38 cellular contexts compared by ENCODE assay signal in genomic region chr2:201857326-201857725, GRCh38. TPM values are rescaled to one million over a fixed set of nuclear protein-coding genes. Genes with fewer than 3 reads are reported as not detected.
"Had no signal": no experiment of that assay in that cellular context is flagged by ENCODE, and none has a peak within 500 bp of the region (broad histone marks: within the 10 kb centered on the region; RNA-seq: fewer than 3 reads in every experiment).

No MANE protein-coding gene starts in this region.

- H3K4me3 Mint-ChIP-seq: activated B cell treated with CpG ODN at 0.5 μM for 24 hours; activated CD4-positive, alpha-beta memory T cell treated with anti-CD3 and anti-CD28 coated beads, Interleukin-2, amount 10 ng/mL, durations not matched to agents 7 days and 5 days; activated CD8-positive, alpha-beta memory T cell treated with anti-CD3 and anti-CD28 coated beads, Interleukin-2, amount 10 ng/mL, durations not matched to agents 7 days and 5 days; activated naive CD8-positive, alpha-beta T cell treated with anti-CD3 and anti-CD28 coated beads for 36 hours; activated T-cell treated with anti-CD3 and anti-CD28 coated beads, Interleukin-2, amount 50 U/mL, for 72 hours; activated T-helper 17 cell treated with anti-CD3 and anti-CD28 coated beads, Interleukin-2, amount 50 U/mL, for 72 hours; T-helper 1 cell treated with Interleukin-12 subunit alpha and Interleukin-12 subunit beta and Interleukin-4 antibody, amounts not matched to agents 30 μg/mL and 1 μg/mL, for 36 hours; T-helper 2 cell treated with Interferon-gamma antibody and Interleukin-4, amounts not matched to agents 5 μg/mL and 100 μg/mL, for 36 hours had no signal

- H3K9me3 ChIP-seq: Peyer's patch, SJSA1, SK-N-SH had no signal

- ATAC-seq: activated CD8-positive, alpha-beta memory T cell treated with anti-CD3 and anti-CD28 coated beads, Interleukin-2, amount 10 ng/mL, durations not matched to agents 7 days and 5 days; activated T-cell treated with anti-CD3 and anti-CD28 coated beads, Interleukin-2, amount 50 U/mL, for 72 hours; activated T-helper 17 cell treated with anti-CD3 and anti-CD28 coated beads, Interleukin-2, amount 50 U/mL, for 72 hours; PC-3 had no signal

- H3K9me3 Mint-ChIP-seq: activated B cell treated with CpG ODN at 0.5 μM for 24 hours; activated CD4-positive, alpha-beta memory T cell treated with anti-CD3 and anti-CD28 coated beads, Interleukin-2, amount 10 ng/mL, durations not matched to agents 7 days and 5 days; activated naive CD8-positive, alpha-beta T cell treated with anti-CD3 and anti-CD28 coated beads for 36 hours; activated T-cell treated with anti-CD3 and anti-CD28 coated beads, Interleukin-2, amount 50 U/mL, for 72 hours; activated T-helper 17 cell treated with anti-CD3 and anti-CD28 coated beads, Interleukin-2, amount 50 U/mL, for 72 hours; T-helper 1 cell treated with Interleukin-12 subunit alpha and Interleukin-12 subunit beta and Interleukin-4 antibody, amounts not matched to agents 30 μg/mL and 1 μg/mL, for 36 hours; T-helper 2 cell treated with Interferon-gamma antibody and Interleukin-4, amounts not matched to agents 5 μg/mL and 100 μg/mL, for 36 hours had no signal

- H3K36me3 ChIP-seq: brain microvascular endothelial cell, Peyer's patch, SJSA1 had no signal

- H3K4me2 ChIP-seq: KMS-11, SK-N-SH had no signal

- H3K27ac Mint-ChIP-seq: activated B cell treated with CpG ODN at 0.5 μM for 24 hours; activated CD4-positive, alpha-beta memory T cell treated with anti-CD3 and anti-CD28 coated beads, Interleukin-2, amount 10 ng/mL, durations not matched to agents 7 days and 5 days; activated CD8-positive, alpha-beta memory T cell treated with anti-CD3 and anti-CD28 coated beads, Interleukin-2, amount 10 ng/mL, durations not matched to agents 7 days and 5 days; activated naive CD8-positive, alpha-beta T cell treated with anti-CD3 and anti-CD28 coated beads for 36 hours; activated T-helper 17 cell treated with anti-CD3 and anti-CD28 coated beads, Interleukin-2, amount 50 U/mL, for 72 hours; T-helper 1 cell treated with Interleukin-12 subunit alpha and Interleukin-12 subunit beta and Interleukin-4 antibody, amounts not matched to agents 30 μg/mL and 1 μg/mL, for 36 hours; T-helper 2 cell treated with Interferon-gamma antibody and Interleukin-4, amounts not matched to agents 5 μg/mL and 100 μg/mL, for 36 hours had no signal

- H3K36me3 Mint-ChIP-seq: activated CD8-positive, alpha-beta memory T cell treated with anti-CD3 and anti-CD28 coated beads, Interleukin-2, amount 10 ng/mL, durations not matched to agents 7 days and 5 days; activated naive CD8-positive, alpha-beta T cell treated with anti-CD3 and anti-CD28 coated beads for 36 hours had no signal

- H3K9ac ChIP-seq: KMS-11, SK-N-SH had no signal

- H3K27me3 ChIP-seq: brain microvascular endothelial cell, Peyer's patch, SJSA1 had no signal

- H3K4me3 ChIP-seq: Peyer's patch, SJSA1 had no signal

- H3K27ac ChIP-seq: brain microvascular endothelial cell, KMS-11, Peyer's patch, SJSA1, VCaP had no signal

- DNase-seq: activated B cell treated with CpG ODN at 0.5 μM for 24 hours; activated CD4-positive, alpha-beta memory T cell treated with anti-CD3 and anti-CD28 coated beads, Interleukin-2, amount 10 ng/mL, durations not matched to agents 7 days and 5 days; activated CD4-positive, alpha-beta T cell treated with anti-CD3 and anti-CD28 coated beads for 1 hour; activated CD4-positive, alpha-beta T cell treated with anti-CD3 and anti-CD28 coated beads for 48 hours; activated CD8-positive, alpha-beta memory T cell treated with anti-CD3 and anti-CD28 coated beads for 24 hours; activated CD8-positive, alpha-beta memory T cell treated with anti-CD3 and anti-CD28 coated beads, Interleukin-2, amount 10 ng/mL, durations not matched to agents 7 days and 5 days; activated CD8-positive, alpha-beta memory T cell treated with anti-CD3 and anti-CD28 coated beads, Interleukin-2, amount 50 U/mL, for 48 hours; activated effector memory CD4-positive, alpha-beta T cell treated with anti-CD3 and anti-CD28 coated beads, Interleukin-2, amount 50 U/mL, for 16 hours; activated naive CD4-positive, alpha-beta T cell; activated naive CD4-positive, alpha-beta T cell treated with anti-CD3 and anti-CD28 coated beads, Interleukin-2, amount 50 U/mL, for 16 hours; activated naive CD8-positive, alpha-beta T cell treated with anti-CD3 and anti-CD28 coated beads for 36 hours; activated T-cell treated with anti-CD3 and anti-CD28 coated beads, Interleukin-2, amount 50 U/mL, for 1 hour; activated T-cell treated with anti-CD3 and anti-CD28 coated beads, Interleukin-2, amount 50 U/mL, for 72 hours; amniotic stem cell; aorta; brain microvascular endothelial cell; central memory CD4-positive, alpha-beta T cell; MM.1S; MV-4-11; NCI-H1092; NCI-H1436 treated with DMSO at 0.1 percent for 48 hours; NCI-H1694 treated with DMSO at 0.1 percent for 48 hours; NCI-H2029; NCI-H345; NCI-H524 treated with DMSO at 0.1 percent for 48 hours; NK-92 treated with Interleukin-12 subunit alpha and Interleukin-12 subunit beta, amount 100 ng/mL, for 24 hours; PC-3; Peyer's patch; RPMI8226; SHP77 treated with DMSO at 0.1 percent for 48 hours; SK-N-SH had no signal

RNA-seq across cellular contexts. Expression of gene CDK15, which starts 51.0 kb away (rescaled TPM):
- total RNA-seq: activated B cell treated with CpG ODN at 0.5 μM for 24 hours; activated CD4-positive, alpha-beta memory T cell treated with anti-CD3 and anti-CD28 coated beads, Interleukin-2, amount 10 ng/mL, durations not matched to agents 7 days and 5 days; activated CD8-positive, alpha-beta memory T cell treated with anti-CD3 and anti-CD28 coated beads, Interleukin-2, amount 10 ng/mL, durations not matched to agents 7 days and 5 days; activated naive CD8-positive, alpha-beta T cell treated with anti-CD3 and anti-CD28 coated beads for 36 hours; activated T-cell treated with anti-CD3 and anti-CD28 coated beads, Interleukin-2, amount 50 U/mL, for 72 hours; activated T-helper 17 cell treated with anti-CD3 and anti-CD28 coated beads, Interleukin-2, amount 50 U/mL, for 72 hours; NCI-H460 had no signal
